Comparison of ENCODE assay signal across 1 cellular context in genomic region chr22:35394011-35394312, GRCh38.
TF ChIP-seq lines count a peak whose summit lies in the region.

No MANE protein-coding gene starts in this region.

TF ChIP-seq in endothelial cell of umbilical vein, 7 proteins besides CTCF, POLR2A, EP300 and RAD21:
- no peak for TF ChIP-seq FOS (IDR thresholded peaks at IDR 0.05; ENCODE audit: borderline replicate concordance, insufficient read depth, low read length)
- TF ChIP-seq MYC (IDR thresholded peaks at IDR 0.05; ENCODE audit: low read depth, low read length), result no peak
- TF ChIP-seq EZH2 (IDR thresholded peaks at IDR 0.05; ENCODE audit: borderline replicate concordance, low read depth, low read length, severe bottlenecking), result no peak
- TF ChIP-seq POLR2AphosphoS5 (IDR thresholded peaks at IDR 0.05; ENCODE audit: insufficient read depth, low read depth, low read length), result no peak
- no peak for TF ChIP-seq MAX (IDR thresholded peaks at IDR 0.05; ENCODE audit: insufficient read depth, insufficient read length)
- TF ChIP-seq JUN (IDR thresholded peaks at IDR 0.05; ENCODE audit: borderline replicate concordance, insufficient read depth, insufficient read length, low read depth), result no peak
- TF ChIP-seq GATA2 (IDR thresholded peaks at IDR 0.05; ENCODE audit: insufficient read depth, insufficient read length, low read depth, low read length), result no peak
TF ChIP-seq in endothelial cell of umbilical vein: peak in this region for 0.
